Comparison of ENCODE assay signal across 8 cellular contexts in genomic region chr1:107140703-107141490, GRCh38. TPM values are rescaled to one million over a fixed set of nuclear protein-coding genes. Genes with fewer than 3 reads are reported as not detected.
DNase-seq lines count a peak whose midpoint lies in the region; ATAC-seq and TF ChIP-seq lines count a peak whose summit lies in the region.

Gene NTNG1, plus strand, starts transcription at chr1:107141039.

- ATAC-seq in RWPE2 (ENCODE audit: low read depth) (peak; percentile 38; the same call in 1 of the 3 replicates), HG03457 (IDR thresholded peaks at IDR 0.05; ENCODE audit: unreplicated experiment) (no peak)

- H3K27me3 ChIP-seq in HAP-1 (ENCODE audit: low read depth) (peaks cover 20% of the 10 kb centered on the region), RWPE2 (ENCODE audit: insufficient read depth, poor library complexity, severe bottlenecking) (no peaks in the 10 kb centered on the region), liver (ENCODE audit: control insufficient read depth in 4 of 4, insufficient read depth in 4 of 4, low read length in 3 of 4) (peaks cover 0 to 23% (median 6%) of the 10 kb centered on the region in 4 donors), subcutaneous abdominal adipose tissue (ENCODE audit: control insufficient read depth in 5 of 5, insufficient read depth in 4 of 5, low read length in 5 of 5) (peaks cover 5 to 34% (median 18%) of the 10 kb centered on the region in 5 donors)

- no peak for TF ChIP-seq CTCF in RWPE2 (IDR thresholded peaks at IDR 0.05; ENCODE audit: poor library complexity, severe bottlenecking)
- no peak for TF ChIP-seq CTCF in coronary artery (IDR thresholded peaks at IDR 0.05)
- TF ChIP-seq CTCF in liver (IDR thresholded peaks at IDR 0.05; ENCODE audit: low read depth, low read length, missing input control): no peak

- peak within 1 kb of the TSS; percentile 15 for H3K4me3 ChIP-seq in HAP-1
- H3K4me3 ChIP-seq in RWPE2 (ENCODE audit: severe bottlenecking): peak within 1 kb of the TSS; percentile 36
- peak within 1 kb of the TSS; percentile 82 for H3K4me3 ChIP-seq in coronary artery
- H3K4me3 ChIP-seq in liver (ENCODE audit: low read depth in 1 of 3, low read length in 3 of 3): peak within 1 kb of the TSS in 2 of 3 donors; percentile 58 to 63
- H3K4me3 ChIP-seq in subcutaneous abdominal adipose tissue (ENCODE audit: low read depth in 1 of 5, low read length in 5 of 5): peak within 1 kb of the TSS; percentile 63 to 71 (median 66)

- H3K9ac ChIP-seq in liver (ENCODE audit: low read depth in 1 of 2, low read length in 2 of 2) (peak within 1 kb of the TSS in 1 of 2 donors; percentile 13), subcutaneous abdominal adipose tissue (ENCODE audit: low read length in 5 of 5) (peak within 1 kb of the TSS in 1 of 5 donors; percentile 33)

- no peaks in the 10 kb centered on the region for H3K4me1 ChIP-seq in HAP-1
- peaks cover 25% of the 10 kb centered on the region for H3K4me1 ChIP-seq in RWPE2 (ENCODE audit: insufficient read depth, poor library complexity, severe bottlenecking)
- peaks cover 15 to 25% (median 19%) of the 10 kb centered on the region in 4 donors for H3K4me1 ChIP-seq in liver (ENCODE audit: control insufficient read depth in 4 of 4, insufficient read depth in 4 of 4, low read length in 3 of 4)
- peaks cover 0 to 20% (median 20%) of the 10 kb centered on the region in 5 donors for H3K4me1 ChIP-seq in subcutaneous abdominal adipose tissue (ENCODE audit: control insufficient read depth in 5 of 5, insufficient read depth in 5 of 5, low read length in 5 of 5)

- no peak for TF ChIP-seq RAD21 in liver (IDR thresholded peaks at IDR 0.05)

- in situ Hi-C loops in HAP-1 (cut with MboI; ENCODE audit: low sequenced_read_pairs): no loop called here

- H3K27ac ChIP-seq in RWPE2 (ENCODE audit: poor library complexity, severe bottlenecking) (peak within 1 kb of the TSS; percentile 44), coronary artery (no peak within 1 kb of the TSS), liver (ENCODE audit: low read depth in 1 of 2, low read length in 2 of 2) (no peak within 1 kb of the TSS), subcutaneous abdominal adipose tissue (ENCODE audit: low read depth, low read length) (no peak within 1 kb of the TSS)

- DNase-seq in ELF-1 (ENCODE audit: low read depth, low spot score) (peak; percentile 72), HAP-1 (ENCODE audit: low spot score in 2 of 2) (no peak), RWPE2 (ENCODE audit: low spot score) (no peak), coronary artery (ENCODE audit: low spot score) (no peak), SKM-1 (lab: John Stamatoyannopoulos, UW; ENCODE audit: unreplicated experiment) (no peak)

- 2% methylated on average over 79 of the region's 79 CpGs for WGBS in liver

- H3K9me3 ChIP-seq in HAP-1 (no peaks in the 10 kb centered on the region), RWPE2 (ENCODE audit: severe bottlenecking) (no peaks in the 10 kb centered on the region), liver (ENCODE audit: control insufficient read depth in 4 of 4, low read length in 3 of 4) (no peaks in the 10 kb centered on the region), subcutaneous abdominal adipose tissue (ENCODE audit: control insufficient read depth in 5 of 5, low read length in 5 of 5) (no peaks in the 10 kb centered on the region)

- H3K36me3 ChIP-seq in HAP-1 (replicated peaks) (no peaks in the 10 kb centered on the region), RWPE2 (ENCODE audit: low read depth) (no peaks in the 10 kb centered on the region), liver (ENCODE audit: control insufficient read depth in 4 of 4, insufficient read depth in 3 of 4, low read depth in 1 of 4, low read length in 3 of 4) (no peaks in the 10 kb centered on the region), subcutaneous abdominal adipose tissue (ENCODE audit: control insufficient read depth in 5 of 5, insufficient read depth in 5 of 5, low read length in 5 of 5) (no peaks in the 10 kb centered on the region)

TF ChIP-seq in liver, 16 proteins besides CTCF, POLR2A, EP300 and RAD21:
- TF ChIP-seq NR2F2 (IDR thresholded peaks at IDR 0.05) (no peak), REST (IDR thresholded peaks at IDR 0.05) (no peak), RXRA (IDR thresholded peaks at IDR 0.05) (no peak), FOXA2 (IDR thresholded peaks at IDR 0.05) (no peak), TAF1 (conservative IDR thresholded peaks at IDR 0.05) (no peak), JUND (IDR thresholded peaks at IDR 0.05) (no peak), ATF3 (IDR thresholded peaks at IDR 0.05) (no peak), GABPA (IDR thresholded peaks at IDR 0.05 in 1 of 2, conservative IDR thresholded peaks at IDR 0.05 in 1 of 2) (no peak), FOXA1 (IDR thresholded peaks at IDR 0.05) (no peak)
- TF ChIP-seq, protein P1, sequence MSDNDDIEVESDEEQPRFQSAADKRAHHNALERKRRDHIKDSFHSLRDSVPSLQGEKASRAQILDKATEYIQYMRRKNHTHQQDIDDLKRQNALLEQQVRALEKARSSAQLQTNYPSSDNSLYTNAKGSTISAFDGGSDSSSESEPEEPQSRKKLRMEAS (IDR thresholded peaks at IDR 0.05): no peak

RNA-seq across cellular contexts. Expression of gene NTNG1, which starts in this region (rescaled TPM):
- total RNA-seq in liver: under 1 TPM; under 0.01 TPM
- polyA plus RNA-seq in liver: not detected

Comparison
In these comparisons a context has a peak if more than half of its experiments do, and no peak if none do; other contexts are left out.
1. H3K4me3 ChIP-seq: peak in every context shown above with its lines; median percentile 82 in coronary artery; 66 in subcutaneous abdominal adipose tissue; 60 in liver; 36 in RWPE2; 15 in HAP-1.